In genomic region chr2:64019975-64020281, GRCh38 we compare ENCODE assay signal across 8 cellular contexts. TPM values are rescaled to one million over a fixed set of nuclear protein-coding genes. Genes with fewer than 3 reads are reported as not detected.
DNase-seq lines count a peak whose midpoint lies in the region; ATAC-seq, FAIRE-seq and TF ChIP-seq lines count a peak whose summit lies in the region.

No MANE protein-coding gene starts in this region.

- no peaks in the 10 kb centered on the region for H3K9me3 Mint-ChIP-seq in activated T-cell treated with anti-CD3 and anti-CD28 coated beads, Interleukin-2, amount 50 U/mL, for 4 hours
- H3K9me3 Mint-ChIP-seq in activated T-helper 2 cell treated with anti-CD3 and anti-CD28 coated beads, Interferon-gamma antibody, Interleukin-2, Interleukin-4, amounts not matched to agents 10 μg/mL and 5 μg/mL and 100 μg/mL, durations not matched to agents 14 hours and 24 hours and 36 hours: no peaks in the 10 kb centered on the region

- no peak for TF ChIP-seq POLR2A in HepG2 (IDR thresholded peaks at IDR 0.05; ENCODE audit: insufficient read depth in 1 of 2, low read depth in 2 of 2, low read length in 2 of 2)
- TF ChIP-seq POLR2A in tibial nerve (IDR thresholded peaks at IDR 0.05): no peak

- H3K4me1 Mint-ChIP-seq in activated T-cell treated with anti-CD3 and anti-CD28 coated beads, Interleukin-2, amount 50 U/mL, for 4 hours (ENCODE audit: low read depth): peaks cover 39% of the 10 kb centered on the region
- peaks cover 40% of the 10 kb centered on the region for H3K4me1 Mint-ChIP-seq in activated T-helper 2 cell treated with anti-CD3 and anti-CD28 coated beads, Interferon-gamma antibody, Interleukin-2, Interleukin-4, amounts not matched to agents 10 μg/mL and 5 μg/mL and 100 μg/mL, durations not matched to agents 14 hours and 24 hours and 36 hours (ENCODE audit: low read depth)

- CTCF ChIA-PET in HepG2 (lab: Yijun Ruan, JAX; ENCODE audit: low intra/inter-chr PET ratio, low total read pairs): no interaction called here

- no peak for ATAC-seq in activated T-cell treated with anti-CD3 and anti-CD28 coated beads, Interleukin-2, amount 50 U/mL, for 4 hours
- ATAC-seq in HepG2 (no peak), omental fat pad (ENCODE audit: low FRiP score) (no peak)

- H4K20me1 ChIP-seq in HepG2 (ENCODE audit: insufficient read depth, low read length): peaks cover 19% of the 10 kb centered on the region

- H3K4me3 ChIP-seq in HepG2 (replicated peaks in 1 of 3; ENCODE audit: insufficient read depth in 1 of 3, low read depth in 2 of 3, low read length in 3 of 3) (peak overlapping the region; percentile 87 to 99 (median 87)), tibial nerve (peak overlapping the region in 3 of 4 donors; percentile 75 to 93 (median 85))

- H3K4me2 ChIP-seq in HepG2 (ENCODE audit: low read depth, low read length): peak overlapping the region; percentile 97

- peak overlapping the region; percentile 94 for H3K27ac Mint-ChIP-seq in activated T-helper 2 cell treated with anti-CD3 and anti-CD28 coated beads, Interferon-gamma antibody, Interleukin-2, Interleukin-4, amounts not matched to agents 10 μg/mL and 5 μg/mL and 100 μg/mL, durations not matched to agents 14 hours and 24 hours and 36 hours

- no peak for DNase-seq in activated T-cell treated with anti-CD3 and anti-CD28 coated beads, Interleukin-2, amount 50 U/mL, for 4 hours
- no peak for DNase-seq in activated T-cell treated with anti-CD3 and anti-CD28 coated beads, Interleukin-2, amount 50 U/mL, for 1 hour
- no peak for DNase-seq in activated T-helper 2 cell treated with anti-CD3 and anti-CD28 coated beads, Interferon-gamma antibody, Interleukin-2, Interleukin-4, amounts not matched to agents 10 μg/mL and 5 μg/mL and 100 μg/mL, durations not matched to agents 14 hours and 24 hours and 36 hours (ENCODE audit: low spot score)
- DNase-seq in HepG2 (ENCODE audit: low spot score) (no peak), tibial nerve (ENCODE audit: low spot score in 2 of 2) (no peak), NCI-H128 (lab: John Stamatoyannopoulos, UW; ENCODE audit: unreplicated experiment) (no peak), omental fat pad (ENCODE audit: low spot score) (no peak), NCI-H446 (lab: John Stamatoyannopoulos, UW) (no peak)

- no peaks in the 10 kb centered on the region for H3K27me3 Mint-ChIP-seq in activated T-cell treated with anti-CD3 and anti-CD28 coated beads, Interleukin-2, amount 50 U/mL, for 4 hours (ENCODE audit: low read depth)
- H3K27me3 Mint-ChIP-seq in activated T-helper 2 cell treated with anti-CD3 and anti-CD28 coated beads, Interferon-gamma antibody, Interleukin-2, Interleukin-4, amounts not matched to agents 10 μg/mL and 5 μg/mL and 100 μg/mL, durations not matched to agents 14 hours and 24 hours and 36 hours (ENCODE audit: low read depth): no peaks in the 10 kb centered on the region

- peaks cover 79% of the 10 kb centered on the region for H3K4me1 ChIP-seq in HepG2 (ENCODE audit: insufficient read depth, low read length)
- peaks cover 0 to 50% (median 17%) of the 10 kb centered on the region in 4 donors for H3K4me1 ChIP-seq in tibial nerve

- POLR2A ChIA-PET in HepG2 (lab: Yijun Ruan, JAX): interaction anchor here (0.6 to 2.6 kb wide), 5 partner anchors 8 to 130 kb away, joined by 3 to 6 read pairs (median 3); no protein-coding TSS in a partner anchor

- H3K9me3 ChIP-seq in HepG2 (ENCODE audit: low read length) (no peaks in the 10 kb centered on the region), tibial nerve (no peaks in the 10 kb centered on the region)

- TF ChIP-seq RAD21 in HepG2 (CRISPR knock-in tag; IDR thresholded peaks at IDR 0.05): no peak

- TF ChIP-seq CTCF in HepG2 (CRISPR knock-in tag; IDR thresholded peaks at IDR 0.05) (no peak), tibial nerve (IDR thresholded peaks at IDR 0.05) (no peak), omental fat pad (IDR thresholded peaks at IDR 0.05) (no peak)

- H3K36me3 ChIP-seq in HepG2 (replicated peaks in 1 of 2; ENCODE audit: control insufficient read depth in 1 of 2, insufficient read depth in 2 of 2, low read length in 2 of 2) (peaks cover 0 to 4% of the 10 kb centered on the region in 2 experiments; a peak in 2 of 5 replicates), tibial nerve (no peaks in the 10 kb centered on the region)

- peak overlapping the region; percentile 89 for H3K4me3 Mint-ChIP-seq in activated T-cell treated with anti-CD3 and anti-CD28 coated beads, Interleukin-2, amount 50 U/mL, for 4 hours
- H3K4me3 Mint-ChIP-seq in activated T-helper 2 cell treated with anti-CD3 and anti-CD28 coated beads, Interferon-gamma antibody, Interleukin-2, Interleukin-4, amounts not matched to agents 10 μg/mL and 5 μg/mL and 100 μg/mL, durations not matched to agents 14 hours and 24 hours and 36 hours (ENCODE audit: low read depth): peak overlapping the region; percentile 81

- peak overlapping the region; percentile 95 for H3K9ac ChIP-seq in HepG2 (ENCODE audit: insufficient read depth, low read depth, low read length)

- in situ Hi-C loops in HepG2 (cut with HindIII; ENCODE audit: extremely low pct_ligation_motif_present, low pct_unique_long_range_greater_than_20kb): no loop called here

- H3K27ac ChIP-seq in HepG2 (ENCODE audit: extremely low read length, insufficient read depth, low read length): peak overlapping the region; percentile 97
- peak overlapping the region; percentile 78 to 99 (median 98) for H3K27ac ChIP-seq in tibial nerve

- peaks cover 3% of the 10 kb centered on the region for H3K36me3 Mint-ChIP-seq in activated T-cell treated with anti-CD3 and anti-CD28 coated beads, Interleukin-2, amount 50 U/mL, for 4 hours (ENCODE audit: insufficient read depth)
- peaks cover 12% of the 10 kb centered on the region for H3K36me3 Mint-ChIP-seq in activated T-helper 2 cell treated with anti-CD3 and anti-CD28 coated beads, Interferon-gamma antibody, Interleukin-2, Interleukin-4, amounts not matched to agents 10 μg/mL and 5 μg/mL and 100 μg/mL, durations not matched to agents 14 hours and 24 hours and 36 hours (ENCODE audit: low read depth)

- TF ChIP-seq EP300 in HepG2 (IDR thresholded peaks at IDR 0.05; ENCODE audit: low read depth in 2 of 2, low read length in 2 of 2): no peak
- TF ChIP-seq EP300 in HepG2 (CRISPR knock-in tag; IDR thresholded peaks at IDR 0.05; ENCODE audit: borderline replicate concordance): no peak
- TF ChIP-seq EP300 in tibial nerve (IDR thresholded peaks at IDR 0.05): no peak

- no peak for FAIRE-seq in HepG2 (lab: Jason Lieb, UNC)

- no peaks in the 10 kb centered on the region; a peak in 1 of 5 replicates for H3K27me3 ChIP-seq in HepG2 (ENCODE audit: control insufficient read depth in 1 of 2, insufficient read depth in 2 of 2, low read length in 2 of 2)
- H3K27me3 ChIP-seq in tibial nerve: no peaks in the 10 kb centered on the region

- BruUV-seq in HepG2 (replicated peaks; lab: Mats Ljungman, UMichigan): TSS peak; percentile 82

- H3K79me2 ChIP-seq in HepG2 (ENCODE audit: insufficient read depth, low read length): peaks cover 56% of the 10 kb centered on the region

- peak overlapping the region; percentile 5 for H2AFZ ChIP-seq in HepG2 (ENCODE audit: low read length)

- intact Hi-C loops in activated T-helper 2 cell treated with anti-CD3 and anti-CD28 coated beads, Interferon-gamma antibody, Interleukin-2, Interleukin-4, amounts not matched to agents 10 μg/mL and 5 μg/mL and 100 μg/mL, durations not matched to agents 14 hours and 24 hours and 36 hours (cut with micrococcal nuclease): loop anchor here (1.0 to 5.0 kb wide), 4 partner anchors 15 to 178 kb away; partner anchors contain the start of gene UGP2
- intact Hi-C loops in HepG2 (cut with micrococcal nuclease; ENCODE audit: unreplicated experiment): loop anchor here (5.0 kb wide), 1 partner anchor 122 kb away; the partner anchor contains the start of gene PELI1

TF ChIP-seq in HepG2, 621 proteins besides CTCF, POLR2A, EP300 and RAD21 (continues in another document):
- no peak for TF ChIP-seq ZNF367 (CRISPR knock-in tag; IDR thresholded peaks at IDR 0.05; ENCODE audit: borderline replicate concordance)

RNA-seq across cellular contexts. Expression of gene VPS54, which starts 0.7 kb away (rescaled TPM):
- total RNA-seq in activated T-cell treated with anti-CD3 and anti-CD28 coated beads, Interleukin-2, amount 50 U/mL, for 4 hours: 10 to 100 TPM in 2 of 3 donors, 1 to 10 TPM in 1; 9.7 to 10.7 (median 10.2) TPM
- 15.9 and 16.0 TPM in 2 replicates for total RNA-seq in activated T-helper 2 cell treated with anti-CD3 and anti-CD28 coated beads, Interferon-gamma antibody, Interleukin-2, Interleukin-4, amounts not matched to agents 10 μg/mL and 5 μg/mL and 100 μg/mL, durations not matched to agents 14 hours and 24 hours and 36 hours
- total RNA-seq in HepG2 (2016; rRNA removed; fragmentation: Illumina TruSeq; extraction: Trizol) (64.7 and 75.4 TPM in 2 replicates), tibial nerve (10 to 100 TPM; 19.8 to 24.0 (median 22.2) TPM), omental fat pad (10 to 100 TPM; 19.8 to 40.5 (median 26.9) TPM)
- total RNA-seq in HepG2 (2016; cell fraction: cytosol; rRNA removed; fragmentation: Illumina TruSeq; extraction: Trizol; ENCODE audit: low read depth): 23.8 and 25.8 TPM in 2 replicates
- total RNA-seq in HepG2 (2016; cell fraction: insoluble cytoplasmic fraction; rRNA removed; fragmentation: Illumina TruSeq; extraction: Trizol): 63.0 and 68.2 TPM in 2 replicates
- 73.0 and 83.1 TPM in 2 replicates for total RNA-seq in HepG2 (2016; cell fraction: membrane; rRNA removed; fragmentation: Illumina TruSeq; extraction: Trizol)
- 56.5 and 65.0 TPM in 2 replicates for total RNA-seq in HepG2 (2016; cell fraction: nucleus; rRNA removed; fragmentation: Illumina TruSeq; extraction: Trizol)
- polyA plus RNA-seq in HepG2 (2011; rRNA removed): 66.7 and 77.5 TPM in 2 replicates
- polyA plus RNA-seq in HepG2 (2011; cell fraction: cytosol; rRNA removed): 24.3 and 39.3 TPM in 2 replicates
- 45.4 and 50.4 TPM in 2 replicates for polyA plus RNA-seq in HepG2 (2011; cell fraction: nucleus; rRNA removed)
- polyA plus RNA-seq in HepG2 (2012): 75.2 and 93.6 TPM in 2 replicates
- 9.0 and 9.6 TPM in 2 replicates for polyA plus RNA-seq in HepG2 (2016; cell fraction: cytosol; fragmentation: Illumina TruSeq; extraction: Trizol; ENCODE audit: low read depth)
- 54.6 and 54.7 TPM in 2 replicates for polyA plus RNA-seq in HepG2 (2016; cell fraction: insoluble cytoplasmic fraction; fragmentation: Illumina TruSeq; extraction: Trizol; ENCODE audit: low read depth)
- polyA plus RNA-seq in HepG2 (2016; cell fraction: membrane; fragmentation: Illumina TruSeq; extraction: Trizol; ENCODE audit: low read depth): 35.4 and 35.8 TPM in 2 replicates
- polyA plus RNA-seq in HepG2 (2016; cell fraction: nucleus; fragmentation: Illumina TruSeq; extraction: Trizol; ENCODE audit: insufficient read depth, low read depth): 77.5 and 83.9 TPM in 2 replicates
- 7.4 and 30.0 TPM in 2 replicates for polyA minus RNA-seq in HepG2 (2011; rRNA and poly(A)+ RNA removed; ENCODE audit: low replicate concordance)
- polyA minus RNA-seq in HepG2 (2011; cell fraction: cytosol; rRNA and poly(A)+ RNA removed): 58.1 and 59.1 TPM in 2 replicates
- polyA minus RNA-seq in HepG2 (2011; cell fraction: nucleus; rRNA and poly(A)+ RNA removed): 143 and 153 TPM in 2 replicates
